11 cellular contexts compared by ENCODE assay signal in the genomic region with DNA sequence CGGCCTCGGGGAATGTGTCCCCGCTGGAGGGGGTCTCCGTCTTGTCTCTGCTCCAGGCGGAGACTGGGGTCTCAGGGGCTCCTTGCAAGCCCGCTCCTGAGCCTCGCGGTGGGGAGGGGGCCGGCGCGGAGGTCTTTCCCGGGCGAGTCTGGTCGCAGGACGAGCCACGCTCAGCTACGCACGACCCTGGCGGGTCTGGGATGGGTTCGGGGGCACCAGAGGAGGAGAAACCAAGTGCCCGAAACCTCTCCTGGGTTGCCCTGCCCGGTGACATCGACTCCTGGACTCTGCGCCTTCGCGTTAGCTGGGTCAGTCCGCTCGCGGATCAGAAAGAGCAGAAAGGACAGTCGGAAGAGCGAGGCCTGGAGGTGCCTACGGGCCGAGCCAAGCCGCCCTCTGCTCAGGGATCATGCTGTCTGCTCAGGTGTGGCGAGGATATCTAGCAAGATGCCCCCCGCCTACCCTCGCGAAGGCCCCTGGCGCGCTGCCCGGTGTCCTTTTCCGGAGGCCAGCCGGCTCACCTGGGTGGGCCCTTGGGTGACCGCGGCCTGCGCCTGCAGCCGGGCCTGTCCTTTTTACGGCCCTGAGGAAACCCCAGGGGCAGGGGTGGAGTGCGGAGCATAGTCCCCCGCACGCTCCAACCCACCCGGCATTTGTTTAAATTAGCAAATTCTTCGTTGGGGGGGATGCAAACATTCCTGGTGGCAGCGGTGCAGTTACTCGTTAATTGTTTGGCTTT. TPM values are rescaled to one million over a fixed set of nuclear protein-coding genes. Genes with fewer than 3 reads are reported as not detected.
DNase-seq lines count a peak whose midpoint lies in the region; ATAC-seq and TF ChIP-seq lines count a peak whose summit lies in the region.
"Had no signal": no experiment of that assay in that cellular context is flagged by ENCODE, and none has a peak within 500 bp of the region (broad histone marks: within the 10 kb centered on the region; RNA-seq: fewer than 3 reads in every experiment).

No MANE protein-coding gene starts in this region.

- peaks cover 3% of the 10 kb centered on the region for H3K4me1 Mint-ChIP-seq in CD14-positive monocyte
- peaks cover 0 to 9% (median 3%) of the 10 kb centered on the region in 3 donors for H3K4me1 Mint-ChIP-seq in IgD-negative memory B cell
- peaks cover 15% of the 10 kb centered on the region for H3K4me1 Mint-ChIP-seq in nephron progenitor cell

- intact Hi-C loops in CD14-positive monocyte (cut with micrococcal nuclease): no loop called here
- intact Hi-C loops in lower leg skin (cut with DNase I; ENCODE audit: low total_unique reads): no loop called here

- no peak for TF ChIP-seq CTCF in CD14-positive monocyte (IDR thresholded peaks at IDR 0.05)
- TF ChIP-seq CTCF in nephron progenitor cell (IDR thresholded peaks at IDR 0.05): no peak
- no peak for TF ChIP-seq CTCF in lower leg skin (IDR thresholded peaks at IDR 0.05)
- no peak for TF ChIP-seq CTCF in GM10266 (IDR thresholded peaks at IDR 0.05; ENCODE audit: control insufficient read depth, insufficient read depth, low read depth, missing control alignments)

- no peak for TF ChIP-seq POLR2A in lower leg skin (IDR thresholded peaks at IDR 0.05)

- H3K4me3 Mint-ChIP-seq in CD14-positive monocyte (peak overlapping the region; percentile 24 to 83), IgD-negative memory B cell (peak overlapping the region; percentile 27 to 88 (median 62)), nephron progenitor cell (peak overlapping the region; percentile 78)

- H3K27me3 Mint-ChIP-seq in CD14-positive monocyte (ENCODE audit: low read depth in 3 of 3): peaks cover 68 to 88% (median 73%) of the 10 kb centered on the region in 3 donors
- H3K27me3 Mint-ChIP-seq in IgD-negative memory B cell: peaks cover 44% of the 10 kb centered on the region
- H3K27me3 Mint-ChIP-seq in nephron progenitor cell (ENCODE audit: low read depth, poor library complexity): peaks cover 85% of the 10 kb centered on the region

- no peak for ATAC-seq in GM18519 (IDR thresholded peaks at IDR 0.05; ENCODE audit: low FRiP score, unreplicated experiment)
- ATAC-seq: activated CD4-positive, CD25-positive, alpha-beta regulatory T cell treated with anti-CD3 and anti-CD28 coated beads, Interleukin-2, amount 50 U/mL, for 24 hours had no signal

- DNase-seq in CD14-positive monocyte (ENCODE audit: low spot score) (no peak), ecto neural progenitor cell (ENCODE audit: low spot score) (peak; percentile 73), nephron progenitor cell (peak; percentile 12), HPDE6-E6E7 (ENCODE audit: extremely low spot score) (no peak), lower leg skin (ENCODE audit: low spot score in 2 of 2) (no peak), GM10266 (ENCODE audit: extremely low spot score) (no peak)
- DNase-seq: DMS 273 treated with DMSO at 0.1 percent for 48 hours, hippocampal formation had no signal

- WGBS in lower leg skin, 2 donors: 41 to 43% methylated on average over 43 to 44 of the region's 55 CpGs

- no peak overlapping the region for H3K27ac Mint-ChIP-seq in CD14-positive monocyte
- no peak overlapping the region for H3K27ac Mint-ChIP-seq in IgD-negative memory B cell
- H3K27ac Mint-ChIP-seq in nephron progenitor cell: no peak overlapping the region

- H3K4me3 ChIP-seq in lower leg skin (ENCODE audit: low read depth, poor library complexity, severe bottlenecking): no peak overlapping the region

- H3K36me3 Mint-ChIP-seq in CD14-positive monocyte (peaks cover 0 to 2% of the 10 kb centered on the region in 2 donors), IgD-negative memory B cell (no peaks in the 10 kb centered on the region), nephron progenitor cell (ENCODE audit: low read depth) (no peaks in the 10 kb centered on the region)

- H3K9me3 Mint-ChIP-seq in CD14-positive monocyte: peaks cover 0 to 25% (median 15%) of the 10 kb centered on the region in 7 donors
- peaks cover 0 to 5% (median 1%) of the 10 kb centered on the region in 3 donors for H3K9me3 Mint-ChIP-seq in IgD-negative memory B cell
- peaks cover 17% of the 10 kb centered on the region for H3K9me3 Mint-ChIP-seq in nephron progenitor cell

RNA-seq across cellular contexts. Expression of a gene that starts 58.7 kb away (rescaled TPM):
- polyA plus RNA-seq in CD14-positive monocyte (not detected), IgD-negative memory B cell (not detected)
- total RNA-seq in lower leg skin: 10 to 100 TPM in 3 of 4 donors, 1 to 10 TPM in 1; 2.5 to 27.2 (median 14.1) TPM

Comparison
In these comparisons a context has a peak if more than half of its experiments do, and no peak if none do; other contexts are left out.
1. DNase-seq: peak in ecto neural progenitor cell (single experiment) and nephron progenitor cell (single experiment); none in CD14-positive monocyte (single experiment), HPDE6-E6E7 (single experiment), lower leg skin (0 of 2) and GM10266 (single experiment).
2. Peak in every context shown above with its lines, with median percentiles within 50 percentile points of each other: H3K4me3 Mint-ChIP-seq.